17 cellular contexts compared by ENCODE assay signal in the genomic region with DNA sequence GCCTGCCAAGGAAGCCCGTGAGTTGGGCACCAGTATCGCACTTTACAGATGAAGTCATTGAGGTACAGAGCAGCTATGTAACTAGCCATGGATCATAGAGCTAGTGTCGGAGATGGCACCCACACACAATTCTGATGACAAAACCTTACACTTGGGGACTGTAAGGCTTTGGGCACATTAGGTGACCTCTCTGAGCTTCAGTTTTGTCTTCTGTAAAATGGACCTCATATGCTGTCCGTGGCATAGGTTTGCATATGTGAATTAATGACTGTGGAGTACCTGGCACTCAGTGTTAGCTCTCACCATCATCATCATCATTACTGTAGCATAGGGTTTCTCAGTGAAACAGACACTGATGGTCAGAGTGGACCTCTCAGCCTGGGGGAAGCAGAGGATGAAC. TPM values are rescaled to one million over a fixed set of nuclear protein-coding genes. Genes with fewer than 3 reads are reported as not detected.
A peak's percentile ranks its signal among the peaks of the same experiment; 100 is the strongest.
DNase-seq lines count a peak whose midpoint lies in the region; ATAC-seq and TF ChIP-seq lines count a peak whose summit lies in the region.
"Had no signal": no experiment of that assay in that cellular context is flagged by ENCODE, and none has a peak within 500 bp of the region (broad histone marks: within the 10 kb centered on the region; RNA-seq: fewer than 3 reads in every experiment).

No MANE protein-coding gene starts in this region.

- intact Hi-C loops in MCF 10A (cut with micrococcal nuclease): no loop called here
- intact Hi-C loops in breast epithelium (cut with DNase I; ENCODE audit: low total_unique reads): no loop called here
- intact Hi-C loops in thyroid gland (cut with DNase I): no loop called here

- peak overlapping the region in 1 of 2 donors; percentile 53 for H3K27ac ChIP-seq in breast epithelium
- H3K27ac ChIP-seq in muscle layer of duodenum (ENCODE audit: low read length): peak overlapping the region; percentile 21
- peak overlapping the region in 2 of 3 donors; percentile 17 to 66 for H3K27ac ChIP-seq in thyroid gland
- H3K27ac ChIP-seq: HL-60 had no signal

- H3K36me3 Mint-ChIP-seq in MCF 10A (ENCODE audit: insufficient read depth, unreplicated experiment): peaks cover 10% of the 10 kb centered on the region
- peaks cover 12% of the 10 kb centered on the region for H3K36me3 Mint-ChIP-seq in central memory CD8-positive, alpha-beta T cell (ENCODE audit: insufficient read depth)
- H3K36me3 Mint-ChIP-seq: activated naive CD4-positive, alpha-beta T cell treated with anti-CD3 and anti-CD28 coated beads, Interleukin-2, amount 50 U/mL, for 72 hours had no signal

- peaks cover 46% of the 10 kb centered on the region for H3K4me1 Mint-ChIP-seq in MCF 10A (ENCODE audit: insufficient read depth, unreplicated experiment)
- H3K4me1 Mint-ChIP-seq in central memory CD8-positive, alpha-beta T cell: peaks cover 57% of the 10 kb centered on the region

- H3K4me3 ChIP-seq in breast epithelium (no peak overlapping the region), muscle layer of duodenum (ENCODE audit: low read depth in 1 of 2, low read length in 2 of 2) (no peak overlapping the region), thyroid gland (replicated peaks in 1 of 3) (no peak overlapping the region)

- H3K27me3 ChIP-seq in breast epithelium: no peaks in the 10 kb centered on the region
- H3K27me3 ChIP-seq in muscle layer of duodenum (ENCODE audit: low read depth, low read length): no peaks in the 10 kb centered on the region
- no peaks in the 10 kb centered on the region for H3K27me3 ChIP-seq in thyroid gland

- POLR2A ChIA-PET in MCF 10A (lab: Yijun Ruan, JAX): interaction anchor here (0.9 to 3.7 kb wide), 9 partner anchors 10 to 104 kb away, joined by 3 to 27 read pairs (median 13); no protein-coding TSS in a partner anchor

- no peaks in the 10 kb centered on the region for H3K27me3 Mint-ChIP-seq in MCF 10A (ENCODE audit: insufficient read depth, unreplicated experiment)
- no peaks in the 10 kb centered on the region for H3K27me3 Mint-ChIP-seq in central memory CD8-positive, alpha-beta T cell

- BruUV-seq in MCF 10A (replicated peaks; lab: Mats Ljungman, UMichigan): no TSS peak

- CTCF ChIA-PET in MCF 10A (lab: Yijun Ruan, JAX): interaction anchor here (0.6 to 1.2 kb wide), 6 partner anchors 11 to 396 kb away, joined by 3 to 5 read pairs (median 4); no protein-coding TSS in a partner anchor

- no peak overlapping the region for H3K4me3 Mint-ChIP-seq in MCF 10A (ENCODE audit: unreplicated experiment)
- no peak overlapping the region for H3K4me3 Mint-ChIP-seq in central memory CD8-positive, alpha-beta T cell

- H3K4me1 ChIP-seq in breast epithelium (no peaks in the 10 kb centered on the region), muscle layer of duodenum (ENCODE audit: control insufficient read depth in 1 of 2, insufficient read depth in 2 of 2, low read length in 2 of 2) (peaks cover 31 to 35% of the 10 kb centered on the region in 2 donors), thyroid gland (peaks cover 45 to 72% of the 10 kb centered on the region in 2 donors)

- no peak for TF ChIP-seq CTCF in MCF 10A (IDR thresholded peaks at IDR 0.05; ENCODE audit: unreplicated experiment)
- no peak for TF ChIP-seq CTCF in breast epithelium (IDR thresholded peaks at IDR 0.05)
- no peak for TF ChIP-seq CTCF in thyroid gland (IDR thresholded peaks at IDR 0.05)

- no peaks in the 10 kb centered on the region for H3K9me3 Mint-ChIP-seq in MCF 10A (ENCODE audit: unreplicated experiment)
- no peaks in the 10 kb centered on the region for H3K9me3 Mint-ChIP-seq in central memory CD8-positive, alpha-beta T cell
- H3K9me3 Mint-ChIP-seq: activated naive CD4-positive, alpha-beta T cell treated with anti-CD3 and anti-CD28 coated beads, Interleukin-2, amount 50 U/mL, for 72 hours had no signal

- ATAC-seq in central memory CD8-positive, alpha-beta T cell (replicated peaks; ENCODE audit: extremely low read depth, poor library complexity, severe bottlenecking): no peak
- ATAC-seq: activated naive CD4-positive, alpha-beta T cell treated with anti-CD3 and anti-CD28 coated beads, Interleukin-2, amount 50 U/mL, for 72 hours had no signal

- H3K9me3 ChIP-seq in breast epithelium (no peaks in the 10 kb centered on the region), muscle layer of duodenum (ENCODE audit: control insufficient read depth in 1 of 2, low read length in 2 of 2) (no peaks in the 10 kb centered on the region), thyroid gland (no peaks in the 10 kb centered on the region)

- WGBS in thyroid gland, 2 donors: 94 to 95% methylated on average over 4 of the region's 4 CpGs

- DNase-seq in MCF 10A (ENCODE audit: unreplicated experiment) (no peak), breast epithelium (ENCODE audit: low spot score in 2 of 2) (no peak), thyroid gland (no peak), DMS114 treated with DMSO at 0.1 percent for 48 hours (lab: John Stamatoyannopoulos, UW; ENCODE audit: unreplicated experiment) (no peak), middle frontal gyrus (ENCODE audit: extremely low spot score, low spot score) (no peak), HuH-7.5 (ENCODE audit: low spot score) (no peak)
- DNase-seq in central memory CD8-positive, alpha-beta T cell (ENCODE audit: low spot score in 2 of 2): no peak
- DNase-seq: 8988T; effector memory CD4-positive, alpha-beta T cell; hippocampal formation; islet precursor cell; NCI-H1694 treated with DMSO at 0.1 percent for 48 hours; NK-92 treated with Interleukin-12 subunit alpha and Interleukin-12 subunit beta, amount 100 ng/mL, for 24 hours; SW 1271 had no signal

- H3K36me3 ChIP-seq in breast epithelium (no peaks in the 10 kb centered on the region), muscle layer of duodenum (ENCODE audit: control insufficient read depth in 1 of 2, insufficient read depth in 2 of 2, low read length in 2 of 2) (no peaks in the 10 kb centered on the region), thyroid gland (no peaks in the 10 kb centered on the region)

- H3K27ac Mint-ChIP-seq in MCF 10A (ENCODE audit: low read depth, unreplicated experiment): peak overlapping the region; percentile 31
- peak overlapping the region; percentile 71 for H3K27ac Mint-ChIP-seq in central memory CD8-positive, alpha-beta T cell (ENCODE audit: low read depth)

- TF ChIP-seq POLR2A in breast epithelium (IDR thresholded peaks at IDR 0.05) (no peak), thyroid gland (IDR thresholded peaks at IDR 0.05) (no peak)

RNA-seq across cellular contexts. Expression of a gene that starts 50.3 kb away (rescaled TPM):
- 44.3 and 53.6 TPM in 2 replicates for total RNA-seq in MCF 10A (2022)
- 10 to 100 TPM; 14.9 to 23.9 (median 17.6) TPM for total RNA-seq in breast epithelium
- total RNA-seq in thyroid gland: 10 to 100 TPM; 15.5 to 65.9 (median 20.2) TPM
